ENCODE assay signal across 2 cellular contexts in genomic region chr1:1213919-1214599, GRCh38.
TF ChIP-seq lines count a peak whose summit lies in the region.

Gene TNFRSF4, minus strand, starts transcription at chr1:1214153. Its CDS starts 26 bp downstream, at chr1:1214127.

TF ChIP-seq in HEK293, 187 proteins besides CTCF, POLR2A, EP300 and RAD21 (continued from another document):
- TF ChIP-seq ZNF639 (tag by site-specific recombination; IDR thresholded peaks at IDR 0.05) (no peak), ZNF302 (tag by site-specific recombination; IDR thresholded peaks at IDR 0.05; ENCODE audit: low read depth) (no peak), ZFHX2 (tag by site-specific recombination; conservative IDR thresholded peaks at IDR 0.05) (peak; percentile 35), ZNF514 (tag by site-specific recombination; IDR thresholded peaks at IDR 0.05) (no peak), ZNF529 (tag by site-specific recombination; IDR thresholded peaks at IDR 0.05; ENCODE audit: insufficient replicate concordance) (no peak), SALL2 (tag by site-specific recombination; IDR thresholded peaks at IDR 0.05; ENCODE audit: borderline replicate concordance) (no peak), KLF1 (tag by site-specific recombination; IDR thresholded peaks at IDR 0.05) (0 out of 2 replicates have a peak, but pooled peaks have one; percentile 7), FEZF1 (tag by site-specific recombination; IDR thresholded peaks at IDR 0.05) (no peak), ZNF175 (tag by site-specific recombination; IDR thresholded peaks at IDR 0.05) (no peak), HIC1 (tag by site-specific recombination; IDR thresholded peaks at IDR 0.05) (peak; percentile 27; the same call in 1 of the 2 replicates), GLI2 (tag by site-specific recombination; IDR thresholded peaks at IDR 0.05; ENCODE audit: borderline replicate concordance, low read depth) (no peak)
- TF ChIP-seq, protein P1, sequence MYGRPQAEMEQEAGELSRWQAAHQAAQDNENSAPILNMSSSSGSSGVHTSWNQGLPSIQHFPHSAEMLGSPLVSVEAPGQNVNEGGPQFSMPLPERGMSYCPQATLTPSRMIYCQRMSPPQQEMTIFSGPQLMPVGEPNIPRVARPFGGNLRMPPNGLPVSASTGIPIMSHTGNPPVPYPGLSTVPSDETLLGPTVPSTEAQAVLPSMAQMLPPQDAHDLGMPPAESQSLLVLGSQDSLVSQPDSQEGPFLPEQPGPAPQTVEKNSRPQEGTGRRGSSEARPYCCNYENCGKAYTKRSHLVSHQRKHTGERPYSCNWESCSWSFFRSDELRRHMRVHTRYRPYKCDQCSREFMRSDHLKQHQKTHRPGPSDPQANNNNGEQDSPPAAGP (tag by site-specific recombination; IDR thresholded peaks at IDR 0.05) = no peak
TF ChIP-seq in HEK293: peak in this region for 4.

TF ChIP-seq in H1, 55 proteins besides CTCF, POLR2A, EP300 and RAD21 (continued from another document):
- TF ChIP-seq POU5F1 (IDR thresholded peaks at IDR 0.05; ENCODE audit: low read depth, low read length) = no peak
